Comparison of ENCODE assay signal across 8 cellular contexts in the genomic region with DNA sequence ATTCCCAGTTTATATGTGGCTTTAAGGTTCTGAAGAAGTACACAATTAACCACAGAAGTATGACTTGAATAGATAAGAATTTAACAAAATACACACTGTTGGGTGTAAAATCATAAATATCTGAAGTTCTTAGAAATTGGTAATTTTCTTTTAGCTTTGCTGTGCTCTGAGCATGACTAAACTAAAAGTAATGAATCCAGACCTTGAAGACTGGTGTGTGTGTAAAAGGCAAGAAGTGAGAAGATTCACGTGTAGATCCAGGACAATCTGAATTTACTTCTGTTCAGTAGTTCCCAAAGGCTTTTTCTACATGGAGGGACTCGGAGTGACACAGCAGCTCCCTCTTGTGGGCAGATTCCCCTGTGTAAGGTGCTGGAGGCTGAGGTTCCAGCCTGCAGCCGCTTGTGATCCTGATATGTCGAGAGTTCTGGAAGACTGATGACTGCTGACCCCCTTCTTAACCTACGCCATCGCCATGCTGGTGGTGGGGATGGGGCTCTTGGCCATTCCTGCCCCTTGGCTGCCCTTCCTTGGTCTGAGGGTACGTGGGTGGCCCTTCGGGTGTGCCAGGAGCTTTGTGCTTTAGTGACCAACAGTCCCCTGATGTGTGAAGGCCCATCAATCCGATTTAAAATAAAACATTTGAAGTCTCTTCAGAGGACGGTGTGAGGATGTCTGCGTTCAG.
DNase-seq lines count a peak whose midpoint lies in the region; ATAC-seq and TF ChIP-seq lines count a peak whose summit lies in the region.

No MANE protein-coding gene starts in this region.

- H4K20me1 ChIP-seq in OCI-LY3 (ENCODE audit: insufficient read depth, low read length) (no peaks in the 10 kb centered on the region), fibroblast of lung (ENCODE audit: control insufficient read depth, extremely low read depth, insufficient read depth, low read length) (no peaks in the 10 kb centered on the region)

- H3K9ac ChIP-seq in OCI-LY3 (ENCODE audit: low read length), result no peak overlapping the region
- H3K9ac ChIP-seq in fibroblast of lung (ENCODE audit: insufficient read depth, low read length), result no peak overlapping the region

- H3K4me3 ChIP-seq in OCI-LY3 (ENCODE audit: low read length), result no peak overlapping the region
- no peak overlapping the region for H3K4me3 ChIP-seq in fibroblast of lung (replicated peaks in 1 of 4; ENCODE audit: control extremely low read depth in 1 of 4, insufficient read depth in 1 of 4, low read depth in 3 of 4, low read length in 4 of 4)

- no peaks in the 10 kb centered on the region for H3K9me3 Mint-ChIP-seq in activated T-cell treated with anti-CD3 and anti-CD28 coated beads, Interleukin-2, amount 50 U/mL, for 24 hours
- H3K9me3 Mint-ChIP-seq in nephron progenitor cell, result no peaks in the 10 kb centered on the region

- TF ChIP-seq CTCF in OCI-LY3 (IDR thresholded peaks at IDR 0.05; ENCODE audit: low read depth, low read length) (peak; percentile 77), fibroblast of lung (conservative IDR thresholded peaks at IDR 0.05 in 1 of 2, IDR thresholded peaks at IDR 0.05 in 1 of 2; ENCODE audit: low read depth in 1 of 2, low read length in 2 of 2) (peak; percentile 88 to 90), nephron progenitor cell (IDR thresholded peaks at IDR 0.05) (peak; percentile 83)

- peak; percentile 43 for ATAC-seq in stimulated activated naive CD8-positive, alpha-beta T cell treated with anti-CD3 and anti-CD28 coated beads, Interleukin-15, Interleukin-2, amounts not matched to agents 100 U/mL and 50 U/mL, for 24 hours
- ATAC-seq in HG03280 (IDR thresholded peaks at IDR 0.05; ENCODE audit: unreplicated experiment), result no peak

- H3K27me3 ChIP-seq in OCI-LY3 (ENCODE audit: low read depth, low read length) (0 out of 2 replicates have a peak, but pooled peaks cover 3% of the 10 kb centered on the region), fibroblast of lung (ENCODE audit: control insufficient read depth, insufficient read depth, low read length) (no peaks in the 10 kb centered on the region)

- no peak overlapping the region for H2AFZ ChIP-seq in OCI-LY3 (ENCODE audit: low read depth, low read length)
- H2AFZ ChIP-seq in fibroblast of lung (ENCODE audit: low read length), result no peak overlapping the region

- H3K4me1 Mint-ChIP-seq in activated T-cell treated with anti-CD3 and anti-CD28 coated beads, Interleukin-2, amount 50 U/mL, for 24 hours (ENCODE audit: low read depth), result peaks cover 22% of the 10 kb centered on the region
- peaks cover 46% of the 10 kb centered on the region for H3K4me1 Mint-ChIP-seq in nephron progenitor cell

- H3K4me2 ChIP-seq in OCI-LY3 (ENCODE audit: low read length), result no peak overlapping the region
- H3K4me2 ChIP-seq in fibroblast of lung (ENCODE audit: extremely low read depth, insufficient read depth, low read length), result no peak overlapping the region

- H3K27ac ChIP-seq in OCI-LY3 (ENCODE audit: low read length) (no peak overlapping the region), fibroblast of lung (ENCODE audit: insufficient read depth, low read length) (no peak overlapping the region)

- H3K36me3 ChIP-seq in OCI-LY3 (replicated peaks; ENCODE audit: low read depth, low read length) (no peaks in the 10 kb centered on the region), fibroblast of lung (ENCODE audit: control insufficient read depth, insufficient read depth, low read length) (no peaks in the 10 kb centered on the region)

- H3K9me3 ChIP-seq in OCI-LY3 (ENCODE audit: insufficient read depth, low read length), result no peaks in the 10 kb centered on the region
- no peaks in the 10 kb centered on the region for H3K9me3 ChIP-seq in fibroblast of lung (ENCODE audit: control insufficient read depth, insufficient read depth, low read depth, low read length)

- no peak overlapping the region for H3K27ac Mint-ChIP-seq in activated T-cell treated with anti-CD3 and anti-CD28 coated beads, Interleukin-2, amount 50 U/mL, for 24 hours
- no peak overlapping the region for H3K27ac Mint-ChIP-seq in nephron progenitor cell

- no peaks in the 10 kb centered on the region for H3K4me1 ChIP-seq in OCI-LY3 (ENCODE audit: low read length)
- peaks cover 9% of the 10 kb centered on the region for H3K4me1 ChIP-seq in fibroblast of lung (ENCODE audit: control insufficient read depth, extremely low read depth, insufficient read depth, low read length)

- peaks cover 32% of the 10 kb centered on the region for H3K36me3 Mint-ChIP-seq in activated T-cell treated with anti-CD3 and anti-CD28 coated beads, Interleukin-2, amount 50 U/mL, for 24 hours (ENCODE audit: low read depth)
- no peaks in the 10 kb centered on the region for H3K36me3 Mint-ChIP-seq in nephron progenitor cell (ENCODE audit: low read depth)

- no peaks in the 10 kb centered on the region for H3K27me3 Mint-ChIP-seq in activated T-cell treated with anti-CD3 and anti-CD28 coated beads, Interleukin-2, amount 50 U/mL, for 24 hours
- H3K27me3 Mint-ChIP-seq in nephron progenitor cell (ENCODE audit: low read depth, poor library complexity), result peaks cover 8% of the 10 kb centered on the region

- no peak overlapping the region for H3K4me3 Mint-ChIP-seq in activated T-cell treated with anti-CD3 and anti-CD28 coated beads, Interleukin-2, amount 50 U/mL, for 24 hours
- no peak overlapping the region for H3K4me3 Mint-ChIP-seq in nephron progenitor cell

- H3K79me2 ChIP-seq in OCI-LY3 (ENCODE audit: low read length) (no peaks in the 10 kb centered on the region), fibroblast of lung (ENCODE audit: control insufficient read depth, insufficient read depth, low read length) (no peaks in the 10 kb centered on the region)

- DNase-seq in CMK (ENCODE audit: low read depth) (peak; percentile 75), HS-5 (ENCODE audit: low read depth) (peak; percentile 67), fibroblast of lung (ENCODE audit: low read depth in 2 of 2) (peak; percentile 80 to 89), nephron progenitor cell (peak; percentile 90)
- peak; percentile 76 for DNase-seq in activated T-cell treated with anti-CD3 and anti-CD28 coated beads, Interleukin-2, amount 50 U/mL, for 24 hours
- peak; percentile 78 for DNase-seq in stimulated activated naive CD8-positive, alpha-beta T cell treated with anti-CD3 and anti-CD28 coated beads, Interleukin-15, Interleukin-2, amounts not matched to agents 100 U/mL and 50 U/mL, for 24 hours
